9 cellular contexts compared by ENCODE assay signal in the genomic region with DNA sequence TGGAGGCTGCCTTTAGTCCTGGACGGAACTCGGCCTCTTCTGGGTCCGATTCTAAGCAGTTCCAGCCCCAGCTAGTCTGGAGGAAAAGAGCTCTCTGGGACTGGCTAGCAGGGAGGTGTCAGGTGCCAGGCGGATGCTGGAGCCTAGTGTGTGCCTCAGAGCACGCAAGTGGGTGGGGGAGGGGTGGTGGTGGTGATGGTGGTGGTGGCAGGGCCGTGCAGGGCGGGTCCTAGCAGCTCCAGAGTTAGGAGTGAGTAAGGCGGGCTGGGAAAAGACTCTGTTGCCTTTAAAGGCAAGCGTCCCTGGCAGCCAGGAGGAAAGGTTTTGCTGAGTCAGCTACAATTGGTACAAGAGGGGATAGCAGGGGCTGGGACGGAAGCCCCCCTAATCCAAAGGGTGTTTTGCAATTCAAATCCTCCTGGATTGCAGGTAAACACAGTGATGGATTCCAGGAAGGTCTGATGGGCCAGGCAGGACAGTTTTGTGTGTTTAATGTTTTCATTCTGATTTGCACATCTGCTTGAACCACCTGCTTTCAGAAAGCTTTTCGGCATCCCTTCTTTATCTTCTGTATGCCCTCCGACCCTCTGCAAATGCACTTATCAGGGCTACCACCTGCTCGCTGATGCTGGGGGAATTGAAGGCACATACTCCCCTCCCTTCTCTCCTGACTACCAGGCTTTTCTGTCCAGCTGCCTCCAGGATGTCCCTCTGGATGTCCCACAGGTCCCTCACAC. TPM values are rescaled to one million over a fixed set of nuclear protein-coding genes. Genes with fewer than 3 reads are reported as not detected.
DNase-seq lines count a peak whose midpoint lies in the region; ATAC-seq, FAIRE-seq and TF ChIP-seq lines count a peak whose summit lies in the region.
"Had no signal": no experiment of that assay in that cellular context is flagged by ENCODE, and none has a peak within 500 bp of the region (broad histone marks: within the 10 kb centered on the region; RNA-seq: fewer than 3 reads in every experiment).

No MANE protein-coding gene starts in this region.

- no peak overlapping the region for H4K8ac ChIP-seq in mesendoderm (ENCODE audit: low read depth, low read length)

- H3K27me3 Mint-ChIP-seq in natural killer cell (ENCODE audit: low read depth in 2 of 2): peaks cover 0 to 8% of the 10 kb centered on the region in 2 donors

- H2BK5ac ChIP-seq in mesendoderm (ENCODE audit: low read length): peak overlapping the region; percentile 81

- no CpG with 5 or more reads among the region's 13 CpGs for WGBS in mesendoderm (ENCODE audit: extremely low coverage, insufficient coverage, low lambda C conversion rate)

- H3K27me3 ChIP-seq in mesendoderm (ENCODE audit: insufficient read depth, low read length, poor library complexity): no peaks in the 10 kb centered on the region

- H3K27ac ChIP-seq in mesendoderm (ENCODE audit: low read depth, low read length): peak overlapping the region; percentile 75

- peak overlapping the region in 1 of 2 donors; percentile 33 for H3K27ac Mint-ChIP-seq in natural killer cell

- in situ Hi-C loops in astrocyte of the spinal cord (cut with HindIII; ENCODE audit: low sequenced_read_pairs): no loop called here

- H3K18ac ChIP-seq in mesendoderm (ENCODE audit: low read length): peak overlapping the region; percentile 85

- H3K4me1 ChIP-seq in mesendoderm (ENCODE audit: control insufficient read depth, low read depth, low read length): peaks cover 18% of the 10 kb centered on the region

- peak overlapping the region; percentile 83 for H2BK120ac ChIP-seq in mesendoderm (ENCODE audit: low read depth, low read length)

- peak; percentile 98 for DNase-seq in COLO668 (lab: John Stamatoyannopoulos, UW; ENCODE audit: unreplicated experiment)
- DNase-seq in NCI-H187 treated with DMSO at 0.1 percent for 48 hours (lab: John Stamatoyannopoulos, UW): peak; percentile 33
- peak; percentile 55 for DNase-seq in astrocyte of the spinal cord (ENCODE audit: low read depth, low spot score)
- DNase-seq in mesendoderm: peak; percentile 89
- DNase-seq in natural killer cell: no peak
- DNase-seq in activated CD4-positive, alpha-beta T cell treated with anti-CD3 and anti-CD28 coated beads, Interleukin-2, amount 50 U/mL, for 4 hours: no peak
- DNase-seq in HTR-8/SVneo (ENCODE audit: insufficient read length, low spot score): no peak

- no peak overlapping the region for H3K4me2 ChIP-seq in mesendoderm (ENCODE audit: low read length)

- intact Hi-C loops in natural killer cell (cut with micrococcal nuclease): no loop called here

- H3K4me3 ChIP-seq in astrocyte of the spinal cord (ENCODE audit: low read depth, low read length) (no peak overlapping the region), mesendoderm (ENCODE audit: low read length) (no peak overlapping the region)

- peak overlapping the region; percentile 79 for H3K4ac ChIP-seq in mesendoderm (ENCODE audit: low read depth, low read length)

- no peak overlapping the region for H3K4me3 Mint-ChIP-seq in natural killer cell

- TF ChIP-seq CTCF in astrocyte of the spinal cord (IDR thresholded peaks at IDR 0.05; ENCODE audit: low read depth, low read length): no peak
- TF ChIP-seq CTCF in natural killer cell (IDR thresholded peaks at IDR 0.05): no peak

- H3K9me3 Mint-ChIP-seq in natural killer cell: no peaks in the 10 kb centered on the region

- FAIRE-seq in HTR-8/SVneo (lab: Jason Lieb, UNC): no peak
- FAIRE-seq: colon had no signal

- H3K9ac ChIP-seq in mesendoderm (ENCODE audit: low read length): peak overlapping the region; percentile 52

- ATAC-seq in natural killer cell (no peak), HG02588 (IDR thresholded peaks at IDR 0.05; ENCODE audit: unreplicated experiment) (no peak)

- peaks cover 17 to 44% of the 10 kb centered on the region in 2 donors for H3K4me1 Mint-ChIP-seq in natural killer cell

- H3K36me3 ChIP-seq in mesendoderm (ENCODE audit: control insufficient read depth, insufficient read depth, low read length): no peaks in the 10 kb centered on the region

- H2BK15ac ChIP-seq in mesendoderm (replicated peaks; ENCODE audit: low read depth): no peak overlapping the region

- H2AK5ac ChIP-seq in mesendoderm (ENCODE audit: low read length): peak overlapping the region; percentile 47

- peaks cover 11% of the 10 kb centered on the region for H3K79me2 ChIP-seq in mesendoderm (ENCODE audit: control insufficient read depth, insufficient read depth, low read length)

- H4K5ac ChIP-seq in mesendoderm (ENCODE audit: low read length): no peak overlapping the region

- H3K23ac ChIP-seq in mesendoderm (ENCODE audit: low read length): peak overlapping the region; percentile 59

- no peaks in the 10 kb centered on the region for H3K36me3 Mint-ChIP-seq in natural killer cell

- H3K56ac ChIP-seq in mesendoderm (ENCODE audit: low read length): peak overlapping the region; percentile 86

- H3K79me1 ChIP-seq in mesendoderm (ENCODE audit: low read length): peaks cover 3% of the 10 kb centered on the region

RNA-seq across cellular contexts. Expression of gene SLC2A1, which starts 4.1 kb away (rescaled TPM):
- polyA plus RNA-seq in mesendoderm (2013, experiment 1 of 2): 253 TPM
- polyA plus RNA-seq in mesendoderm (2013, experiment 2 of 2): 262 TPM
- total RNA-seq in natural killer cell: 100 to 1,000 TPM in 1 of 3 donors, 10 to 100 TPM in 2; 94.7 to 143 (median 95.1) TPM

Comparison
In these comparisons a context has a peak if more than half of its experiments do, and no peak if none do; other contexts are left out.
1. DNase-seq: peak in COLO668 (single experiment), NCI-H187 treated with DMSO at 0.1 percent for 48 hours (single experiment), astrocyte of the spinal cord (single experiment) and mesendoderm (single experiment); none in natural killer cell (single experiment), activated CD4-positive, alpha-beta T cell treated with anti-CD3 and anti-CD28 coated beads, Interleukin-2, amount 50 U/mL, for 4 hours (0 of 2) and HTR-8/SVneo (single experiment).